In the genomic region with DNA sequence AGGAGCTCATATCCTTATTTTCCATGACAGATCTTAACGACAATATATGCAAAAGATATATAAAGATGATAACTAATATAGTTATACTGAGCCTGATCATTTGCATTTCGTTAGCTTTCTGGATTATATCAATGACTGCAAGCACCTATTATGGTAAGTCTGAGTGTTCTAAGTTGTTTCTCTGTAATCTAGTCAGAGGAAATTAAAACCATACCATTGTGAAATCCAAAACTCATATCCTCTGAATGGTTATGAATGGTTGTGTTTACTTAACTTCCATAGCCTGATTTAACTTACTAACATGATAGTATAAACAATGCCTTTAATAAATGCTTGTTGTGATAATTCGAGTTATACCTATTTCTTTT, we compare ENCODE assay signal across 7 cellular contexts. TPM values are rescaled to one million over a fixed set of nuclear protein-coding genes. Genes with fewer than 3 reads are reported as not detected.
DNase-seq lines count a peak whose midpoint lies in the region; ATAC-seq, FAIRE-seq and TF ChIP-seq lines count a peak whose summit lies in the region.

No MANE protein-coding gene starts in this region.

- H3K4me1 ChIP-seq in GM23338 (ENCODE audit: insufficient read depth), result peaks cover 4% of the 10 kb centered on the region; the same call in 1 of the 2 replicates
- H3K4me1 ChIP-seq in SJCRH30, result no peaks in the 10 kb centered on the region; the same call in 1 of the 2 replicates
- no peaks in the 10 kb centered on the region for H3K4me1 ChIP-seq in fibroblast of lung (ENCODE audit: control insufficient read depth, extremely low read depth, insufficient read depth, low read length)
- H3K4me1 ChIP-seq in gastrocnemius medialis, result peaks cover 34 to 50% of the 10 kb centered on the region in 2 donors

- H3K9ac ChIP-seq in fibroblast of lung (ENCODE audit: insufficient read depth, low read length), result peak overlapping the region; percentile 48

- H3K9me3 Mint-ChIP-seq in GM23338, result no peaks in the 10 kb centered on the region

- intact Hi-C loops in gastrocnemius medialis (cut with DNase I; ENCODE audit: low total_unique reads), result loop anchor here (1.0 to 10.0 kb wide), 5 partner anchors 22 to 542 kb away; partner anchors contain the start of gene THAP2

- in situ Hi-C loops in gastrocnemius medialis (cut with MboI; ENCODE audit: low sequenced_read_pairs in 4 of 4), result loop anchor here in 1 of 4 donors (10.0 kb wide), 1 partner anchor 68 kb away; the partner anchor contains the start of gene RAB21

- H3K36me3 ChIP-seq in GM23338 (ENCODE audit: insufficient read depth), result no peaks in the 10 kb centered on the region
- no peaks in the 10 kb centered on the region for H3K36me3 ChIP-seq in SJCRH30
- no peaks in the 10 kb centered on the region for H3K36me3 ChIP-seq in fibroblast of lung (ENCODE audit: control insufficient read depth, insufficient read depth, low read length)
- H3K36me3 ChIP-seq in gastrocnemius medialis, result no peaks in the 10 kb centered on the region

- H3K27me3 ChIP-seq in GM23338 (ENCODE audit: insufficient read depth) (no peaks in the 10 kb centered on the region), SJCRH30 (no peaks in the 10 kb centered on the region), fibroblast of lung (ENCODE audit: control insufficient read depth, insufficient read depth, low read length) (no peaks in the 10 kb centered on the region), gastrocnemius medialis (no peaks in the 10 kb centered on the region)

- peaks cover 7% of the 10 kb centered on the region; the same call in 2 of the 3 replicates for H3K4me1 Mint-ChIP-seq in GM23338

- ATAC-seq in GM23338, result no peak
- ATAC-seq in gastrocnemius medialis, result peak; percentile 23 to 42

- H4K20me1 ChIP-seq in GM23338 (replicated peaks; ENCODE audit: insufficient read depth), result no peaks in the 10 kb centered on the region
- no peaks in the 10 kb centered on the region for H4K20me1 ChIP-seq in fibroblast of lung (ENCODE audit: control insufficient read depth, extremely low read depth, insufficient read depth, low read length)

- no peaks in the 10 kb centered on the region for H3K36me3 Mint-ChIP-seq in GM23338 (ENCODE audit: low read depth)

- H3K79me2 ChIP-seq in GM23338 (replicated peaks; ENCODE audit: insufficient read depth) (peaks cover 15% of the 10 kb centered on the region; the same call in 1 of the 2 replicates), fibroblast of lung (ENCODE audit: control insufficient read depth, insufficient read depth, low read length) (no peaks in the 10 kb centered on the region)

- DNase-seq in GM23338 (ENCODE audit: low spot score), result no peak
- no peak for DNase-seq in SJCRH30
- peak in 1 of 2 donors; percentile 25 for DNase-seq in fibroblast of lung (ENCODE audit: low read depth in 2 of 2)
- DNase-seq in gastrocnemius medialis, result no peak
- DNase-seq in stimulated activated CD4-positive, alpha-beta T cell treated with anti-CD3 and anti-CD28 coated beads, Interleukin-2, amount 100 ng/mL, for 48 hours, result no peak
- DNase-seq in cerebellum (ENCODE audit: low spot score), result no peak
- no peak for DNase-seq in frontal cortex (ENCODE audit: low spot score in 2 of 2)

- no peak for TF ChIP-seq POLR2A in gastrocnemius medialis (IDR thresholded peaks at IDR 0.05)

- H3K4me2 ChIP-seq in GM23338 (peak overlapping the region; percentile 84), fibroblast of lung (ENCODE audit: extremely low read depth, insufficient read depth, low read length) (peak overlapping the region; percentile 94)

- no peaks in the 10 kb centered on the region for H3K9me2 ChIP-seq in GM23338 (ENCODE audit: insufficient read depth)

- TF ChIP-seq CTCF in GM23338 (conservative IDR thresholded peaks at IDR 0.05; ENCODE audit: low read depth in 2 of 2), result no peak
- no peak for TF ChIP-seq CTCF in fibroblast of lung (conservative IDR thresholded peaks at IDR 0.05 in 1 of 2, IDR thresholded peaks at IDR 0.05 in 1 of 2; ENCODE audit: low read depth in 1 of 2, low read length in 2 of 2)
- TF ChIP-seq CTCF in gastrocnemius medialis (IDR thresholded peaks at IDR 0.05 in 4 of 5, conservative IDR thresholded peaks at IDR 0.05 in 1 of 5), result peak in 1 of 5 experiments; percentile 2

- H2AFZ ChIP-seq in GM23338 (peak overlapping the region; percentile 74), fibroblast of lung (ENCODE audit: low read length) (peak overlapping the region; percentile 79)

- peak overlapping the region; percentile 94 for H3K27ac Mint-ChIP-seq in GM23338

- no peak overlapping the region for H3K27ac ChIP-seq in GM23338 (ENCODE audit: low read depth)
- H3K27ac ChIP-seq in SJCRH30, result peak overlapping the region; percentile 85
- peak overlapping the region; percentile 64 for H3K27ac ChIP-seq in fibroblast of lung (ENCODE audit: insufficient read depth, low read length)
- H3K27ac ChIP-seq in gastrocnemius medialis, result peak overlapping the region; percentile 87 to 92 (median 90)

- H3K4me3 ChIP-seq in GM23338 (peak overlapping the region; percentile 56), SJCRH30 (peak overlapping the region; percentile 80), fibroblast of lung (replicated peaks in 1 of 4; ENCODE audit: control extremely low read depth in 1 of 4, insufficient read depth in 1 of 4, low read depth in 3 of 4, low read length in 4 of 4) (peak overlapping the region; percentile 75 to 96 (median 77)), gastrocnemius medialis (peak overlapping the region; percentile 62 to 82 (median 71))

- no peaks in the 10 kb centered on the region for H3K27me3 Mint-ChIP-seq in GM23338 (ENCODE audit: insufficient read depth, low read depth, poor library complexity)

- H3K4me3 Mint-ChIP-seq in GM23338, result peak overlapping the region; percentile 91

- no peak for FAIRE-seq in frontal cortex (lab: Jason Lieb, UNC)

- no peaks in the 10 kb centered on the region for H3F3A ChIP-seq in GM23338 (replicated peaks; ENCODE audit: low read depth)

- H3K9me3 ChIP-seq in SJCRH30 (replicated peaks) (no peaks in the 10 kb centered on the region), fibroblast of lung (ENCODE audit: control insufficient read depth, insufficient read depth, low read depth, low read length) (no peaks in the 10 kb centered on the region), gastrocnemius medialis (no peaks in the 10 kb centered on the region)

TF ChIP-seq in GM23338, 12 proteins besides CTCF, POLR2A, EP300 and RAD21 (continues in another document):
- TF ChIP-seq NANOG (IDR thresholded peaks at IDR 0.05; ENCODE audit: borderline replicate concordance) (no peak), STAT1 (IDR thresholded peaks at IDR 0.05; ENCODE audit: unreplicated experiment) (no peak), EZH2phosphoT487 (IDR thresholded peaks at IDR 0.05; ENCODE audit: unreplicated experiment) (no peak), ZNF331 (CRISPR knock-in tag; IDR thresholded peaks at IDR 0.05; ENCODE audit: low read depth) (no peak)

RNA-seq across cellular contexts. Expression of gene TMEM19, which starts 0.8 kb away (rescaled TPM):
- 14.1 and 21.0 TPM in 2 replicates for total RNA-seq in GM23338 (2014; rRNA removed; shearing (Covaris generic))
- 6.5 and 7.9 TPM in 2 replicates for polyA plus RNA-seq in GM23338 (2016; fragmentation: Nextera tagmentation; extraction: Ambion mirVana)
- 31.8 and 34.6 TPM in 2 replicates for total RNA-seq in SJCRH30 (2014; rRNA removed; shearing (Covaris generic))
- total RNA-seq in fibroblast of lung, result 21.6 and 25.1 TPM in 2 replicates
- polyA plus RNA-seq in fibroblast of lung, result 19.6 and 30.5 TPM in 2 replicates
- polyA plus RNA-seq in fibroblast of lung (2012), result 13.3 and 14.1 TPM in 2 replicates
- polyA minus RNA-seq in fibroblast of lung (ENCODE audit: low replicate concordance), result 14.1 and 20.7 TPM in 2 replicates
- total RNA-seq in gastrocnemius medialis, result 10 to 100 TPM in 3 of 4 donors, 1 to 10 TPM in 1; 9.3 to 47.0 (median 21.4) TPM
- total RNA-seq in cerebellum, result 36.8 TPM
- 69.7 TPM for total RNA-seq in frontal cortex

RNA-seq across cellular contexts. Expression of gene THAP2, which starts 22.5 kb away (rescaled TPM):
- 4.7 and 6.3 TPM in 2 replicates for total RNA-seq in GM23338 (2014; rRNA removed; shearing (Covaris generic))
- 10.8 and 16.5 TPM in 2 replicates for polyA plus RNA-seq in GM23338 (2016; fragmentation: Nextera tagmentation; extraction: Ambion mirVana)
- total RNA-seq in SJCRH30 (2014; rRNA removed; shearing (Covaris generic)), result 5.6 and 7.2 TPM in 2 replicates
- 5.6 and 6.9 TPM in 2 replicates for total RNA-seq in fibroblast of lung
- 1.5 and 2.3 TPM in 2 replicates for polyA plus RNA-seq in fibroblast of lung
- polyA plus RNA-seq in fibroblast of lung (2012), result 1.6 and 2.5 TPM in 2 replicates
- polyA minus RNA-seq in fibroblast of lung (ENCODE audit: low replicate concordance), result 0.19 and 0.79 TPM in 2 replicates
- 1 to 10 TPM in 3 of 4 donors, under 1 TPM in 1; 0.93 to 6.6 (median 3.2) TPM for total RNA-seq in gastrocnemius medialis
- total RNA-seq in cerebellum, result 29.1 TPM
- total RNA-seq in frontal cortex, result 38.7 TPM

RNA-seq across cellular contexts. Expression of gene ZFC3H1, which starts 23.0 kb away (rescaled TPM):
- 30.3 and 45.9 TPM in 2 replicates for total RNA-seq in GM23338 (2014; rRNA removed; shearing (Covaris generic))
- polyA plus RNA-seq in GM23338 (2016; fragmentation: Nextera tagmentation; extraction: Ambion mirVana), result 31.1 and 46.2 TPM in 2 replicates
- total RNA-seq in SJCRH30 (2014; rRNA removed; shearing (Covaris generic)), result 15.4 and 24.5 TPM in 2 replicates
- total RNA-seq in fibroblast of lung, result 21.8 and 30.7 TPM in 2 replicates
- 23.2 and 33.1 TPM in 2 replicates for polyA plus RNA-seq in fibroblast of lung
- 9.1 and 13.4 TPM in 2 replicates for polyA plus RNA-seq in fibroblast of lung (2012)
- polyA minus RNA-seq in fibroblast of lung (ENCODE audit: low replicate concordance), result 3.1 and 3.7 TPM in 2 replicates
- total RNA-seq in gastrocnemius medialis, result 10 to 100 TPM in 2 of 4 donors, 1 to 10 TPM in 2; 6.5 to 26.4 (median 9.1) TPM
- total RNA-seq in cerebellum, result 68.7 TPM
- total RNA-seq in frontal cortex, result 30.6 TPM
